Comparison of ENCODE assay signal across 39 cellular contexts in the genomic region with DNA sequence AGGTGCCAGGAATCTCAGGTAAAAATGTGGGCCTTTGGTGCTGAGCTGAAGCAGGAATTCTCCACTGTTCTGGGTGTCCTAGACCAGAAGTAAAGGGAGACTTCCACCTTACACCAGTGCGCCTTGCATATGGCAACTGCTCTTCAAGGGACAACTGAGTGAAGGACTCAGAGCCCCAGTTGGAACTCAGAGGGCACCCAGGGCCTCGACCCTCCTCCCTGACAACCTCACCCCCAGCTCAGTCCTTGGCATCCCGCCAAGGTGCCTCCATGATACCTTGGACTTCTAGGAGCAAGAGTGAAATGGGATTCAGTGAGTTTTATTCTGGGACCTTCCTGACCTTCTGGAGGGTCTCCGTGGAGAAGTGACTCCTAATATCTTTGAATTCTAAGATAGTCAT.
"Had no signal": no experiment of that assay in that cellular context is flagged by ENCODE, and none has a peak within 500 bp of the region (broad histone marks: within the 10 kb centered on the region; RNA-seq: fewer than 3 reads in every experiment).

No MANE protein-coding gene starts in this region.

- H3K4me1 Mint-ChIP-seq: activated naive CD4-positive, alpha-beta T cell treated with anti-CD3 and anti-CD28 coated beads, Interleukin-2, amount 10 ng/mL, durations not matched to agents 7 days and 5 days; activated naive CD4-positive, alpha-beta T cell treated with anti-CD3 and anti-CD28 coated beads, Interleukin-2, amount 50 U/mL, for 24 hours; activated naive CD8-positive, alpha-beta T cell treated with anti-CD3 and anti-CD28 coated beads for 36 hours; activated naive CD8-positive, alpha-beta T cell treated with anti-CD3 and anti-CD28 coated beads, Interleukin-2, amount 10 ng/mL, durations not matched to agents 7 days and 5 days; activated naive CD8-positive, alpha-beta T cell treated with anti-CD3 and anti-CD28 coated beads, Interleukin-2, amount 50 U/mL, for 24 hours; activated T-helper 17 cell treated with anti-CD3 and anti-CD28 coated beads, Interleukin-2, amount 50 U/mL, for 72 hours; brain; central memory CD8-positive, alpha-beta T cell had no signal

- H3K27ac ChIP-seq: adrenal gland, ascending aorta, body of pancreas, brain microvascular endothelial cell, breast epithelium, cardiac muscle cell had no signal

- H3K4me3 ChIP-seq: adrenal gland, ascending aorta, body of pancreas, breast epithelium, cardiac muscle cell had no signal

- DNase-seq: activated effector memory CD4-positive, alpha-beta T cell treated with anti-CD3 and anti-CD28 coated beads, Interleukin-2, amount 50 U/mL, for 16 hours; activated effector memory CD4-positive, alpha-beta T cell treated with Interleukin-2 at 50 U/mL for 16 hours; activated gamma-delta T cell; activated gamma-delta T cell treated with Interleukin-2 at 50 U/mL for 16 hours; activated naive CD4-positive, alpha-beta T cell; activated naive CD4-positive, alpha-beta T cell treated with anti-CD3 and anti-CD28 coated beads for 36 hours; activated naive CD4-positive, alpha-beta T cell treated with anti-CD3 and anti-CD28 coated beads, Interleukin-2, amount 10 ng/mL, durations not matched to agents 7 days and 5 days; activated naive CD4-positive, alpha-beta T cell treated with anti-CD3 and anti-CD28 coated beads, Interleukin-2, amount 50 U/mL, for 16 hours; activated naive CD4-positive, alpha-beta T cell treated with Interleukin-2 at 50 U/mL for 16 hours; activated naive CD8-positive, alpha-beta T cell treated with anti-CD3 and anti-CD28 coated beads for 36 hours; activated naive CD8-positive, alpha-beta T cell treated with anti-CD3 and anti-CD28 coated beads, Interleukin-2, amount 10 ng/mL, durations not matched to agents 7 days and 5 days; activated naive CD8-positive, alpha-beta T cell treated with anti-CD3 and anti-CD28 coated beads, Interleukin-2, amount 50 U/mL, for 24 hours; activated T-cell treated with anti-CD3 and anti-CD28 coated beads for 4 hours; activated T-cell treated with anti-CD3 and anti-CD28 coated beads, Interleukin-2, amount 50 U/mL, for 24 hours; activated T-cell treated with anti-CD3 and anti-CD28 coated beads, Interleukin-2, amount 50 U/mL, for 4 hours; activated T-cell treated with anti-CD3 and anti-CD28 coated beads, Interleukin-2, amount 50 U/mL, for 48 hours; activated T-cell treated with anti-CD3 and anti-CD28 coated beads, Interleukin-2, amount 50 U/mL, for 72 hours; adrenal gland; amniotic stem cell; amygdala; anterior cingulate cortex; aorta; body of pancreas; brain microvascular endothelial cell; caudate nucleus; central memory CD4-positive, alpha-beta T cell; cerebellar nuclear complex had no signal

- ATAC-seq: activated naive CD4-positive, alpha-beta T cell treated with anti-CD3 and anti-CD28 coated beads, Interleukin-2, amount 50 U/mL, for 72 hours; activated naive CD8-positive, alpha-beta T cell treated with anti-CD3 and anti-CD28 coated beads, Interleukin-2, amount 50 U/mL, for 24 hours; activated T-cell treated with anti-CD3 and anti-CD28 coated beads, Interleukin-2, amount 50 U/mL, for 4 hours; activated T-cell treated with anti-CD3 and anti-CD28 coated beads, Interleukin-2, amount 50 U/mL, for 72 hours; activated T-helper 17 cell treated with anti-CD3 and anti-CD28 coated beads, Interleukin-2, amount 50 U/mL, for 72 hours; body of pancreas had no signal

- H3K9me3 Mint-ChIP-seq: activated naive CD4-positive, alpha-beta T cell treated with anti-CD3 and anti-CD28 coated beads for 36 hours; activated naive CD4-positive, alpha-beta T cell treated with anti-CD3 and anti-CD28 coated beads, Interleukin-2, amount 10 ng/mL, durations not matched to agents 7 days and 5 days; activated naive CD4-positive, alpha-beta T cell treated with anti-CD3 and anti-CD28 coated beads, Interleukin-2, amount 50 U/mL, for 24 hours; activated naive CD4-positive, alpha-beta T cell treated with anti-CD3 and anti-CD28 coated beads, Interleukin-2, amount 50 U/mL, for 72 hours; activated naive CD8-positive, alpha-beta T cell treated with anti-CD3 and anti-CD28 coated beads for 36 hours; activated naive CD8-positive, alpha-beta T cell treated with anti-CD3 and anti-CD28 coated beads, Interleukin-2, amount 10 ng/mL, durations not matched to agents 7 days and 5 days; activated naive CD8-positive, alpha-beta T cell treated with anti-CD3 and anti-CD28 coated beads, Interleukin-2, amount 50 U/mL, for 24 hours; activated T-cell treated with anti-CD3 and anti-CD28 coated beads, Interleukin-2, amount 50 U/mL, for 24 hours; activated T-cell treated with anti-CD3 and anti-CD28 coated beads, Interleukin-2, amount 50 U/mL, for 4 hours; activated T-cell treated with anti-CD3 and anti-CD28 coated beads, Interleukin-2, amount 50 U/mL, for 72 hours; activated T-helper 1 cell treated with anti-CD3 and anti-CD28 coated beads, Interleukin-12 subunit alpha, Interleukin-12 subunit beta, Interleukin-2, Interleukin-4 antibody, amounts not matched to agents 30 ng/mL and 10 ng/mL and 1 ng/mL, durations not matched to agents 14 hours and 24 hours and 36 hours; activated T-helper 17 cell treated with anti-CD3 and anti-CD28 coated beads, Interleukin-2, amount 50 U/mL, for 72 hours; activated T-helper 2 cell treated with anti-CD3 and anti-CD28 coated beads, Interferon-gamma antibody, Interleukin-2, Interleukin-4, amounts not matched to agents 10 μg/mL and 5 μg/mL and 100 μg/mL, durations not matched to agents 14 hours and 24 hours and 36 hours; brain; central memory CD8-positive, alpha-beta T cell had no signal

- H3K4me3 Mint-ChIP-seq: activated naive CD4-positive, alpha-beta T cell treated with anti-CD3 and anti-CD28 coated beads for 36 hours; activated naive CD4-positive, alpha-beta T cell treated with anti-CD3 and anti-CD28 coated beads, Interleukin-2, amount 10 ng/mL, durations not matched to agents 7 days and 5 days; activated naive CD4-positive, alpha-beta T cell treated with anti-CD3 and anti-CD28 coated beads, Interleukin-2, amount 50 U/mL, for 24 hours; activated naive CD8-positive, alpha-beta T cell; activated naive CD8-positive, alpha-beta T cell treated with anti-CD3 and anti-CD28 coated beads for 36 hours; activated naive CD8-positive, alpha-beta T cell treated with anti-CD3 and anti-CD28 coated beads, Interleukin-2, amount 10 ng/mL, durations not matched to agents 7 days and 5 days; activated naive CD8-positive, alpha-beta T cell treated with anti-CD3 and anti-CD28 coated beads, Interleukin-2, amount 50 U/mL, for 24 hours; activated T-cell treated with anti-CD3 and anti-CD28 coated beads, Interleukin-2, amount 50 U/mL, for 24 hours; activated T-cell treated with anti-CD3 and anti-CD28 coated beads, Interleukin-2, amount 50 U/mL, for 4 hours; activated T-cell treated with anti-CD3 and anti-CD28 coated beads, Interleukin-2, amount 50 U/mL, for 72 hours; activated T-helper 1 cell treated with anti-CD3 and anti-CD28 coated beads, Interleukin-12 subunit alpha, Interleukin-12 subunit beta, Interleukin-2, Interleukin-4 antibody, amounts not matched to agents 30 ng/mL and 10 ng/mL and 1 ng/mL, durations not matched to agents 14 hours and 24 hours and 36 hours; activated T-helper 17 cell treated with anti-CD3 and anti-CD28 coated beads, Interleukin-2, amount 50 U/mL, for 72 hours; brain; central memory CD8-positive, alpha-beta T cell had no signal

- H3K9me3 ChIP-seq: adrenal gland, ascending aorta, body of pancreas, breast epithelium had no signal

- H3K27me3 ChIP-seq: adrenal gland, ascending aorta, body of pancreas, brain microvascular endothelial cell, cardiac muscle cell had no signal

- H3K27ac Mint-ChIP-seq: activated naive CD4-positive, alpha-beta T cell treated with anti-CD3 and anti-CD28 coated beads for 36 hours; activated naive CD4-positive, alpha-beta T cell treated with anti-CD3 and anti-CD28 coated beads, Interleukin-2, amount 10 ng/mL, durations not matched to agents 7 days and 5 days; activated naive CD4-positive, alpha-beta T cell treated with anti-CD3 and anti-CD28 coated beads, Interleukin-2, amount 50 U/mL, for 24 hours; activated naive CD4-positive, alpha-beta T cell treated with anti-CD3 and anti-CD28 coated beads, Interleukin-2, amount 50 U/mL, for 72 hours; activated naive CD8-positive, alpha-beta T cell; activated naive CD8-positive, alpha-beta T cell treated with anti-CD3 and anti-CD28 coated beads for 36 hours; activated naive CD8-positive, alpha-beta T cell treated with anti-CD3 and anti-CD28 coated beads, Interleukin-2, amount 10 ng/mL, durations not matched to agents 7 days and 5 days; activated naive CD8-positive, alpha-beta T cell treated with anti-CD3 and anti-CD28 coated beads, Interleukin-2, amount 50 U/mL, for 24 hours; activated T-cell treated with anti-CD3 and anti-CD28 coated beads, Interleukin-2, amount 50 U/mL, for 24 hours; activated T-cell treated with anti-CD3 and anti-CD28 coated beads, Interleukin-2, amount 50 U/mL, for 72 hours; activated T-helper 1 cell treated with anti-CD3 and anti-CD28 coated beads, Interleukin-12 subunit alpha, Interleukin-12 subunit beta, Interleukin-2, Interleukin-4 antibody, amounts not matched to agents 30 ng/mL and 10 ng/mL and 1 ng/mL, durations not matched to agents 14 hours and 24 hours and 36 hours; activated T-helper 17 cell treated with anti-CD3 and anti-CD28 coated beads, Interleukin-2, amount 50 U/mL, for 72 hours; activated T-helper 2 cell treated with anti-CD3 and anti-CD28 coated beads, Interferon-gamma antibody, Interleukin-2, Interleukin-4, amounts not matched to agents 10 μg/mL and 5 μg/mL and 100 μg/mL, durations not matched to agents 14 hours and 24 hours and 36 hours; brain had no signal

- H3K4me1 ChIP-seq: adrenal gland, ascending aorta, breast epithelium had no signal

- FAIRE-seq: astrocyte had no signal

- H3K36me3 ChIP-seq: adrenal gland, ascending aorta, brain microvascular endothelial cell, breast epithelium, cardiac muscle cell had no signal

- H3K36me3 Mint-ChIP-seq: activated naive CD4-positive, alpha-beta T cell treated with anti-CD3 and anti-CD28 coated beads, Interleukin-2, amount 10 ng/mL, durations not matched to agents 7 days and 5 days; activated naive CD4-positive, alpha-beta T cell treated with anti-CD3 and anti-CD28 coated beads, Interleukin-2, amount 50 U/mL, for 24 hours; activated naive CD4-positive, alpha-beta T cell treated with anti-CD3 and anti-CD28 coated beads, Interleukin-2, amount 50 U/mL, for 72 hours; activated naive CD8-positive, alpha-beta T cell; activated naive CD8-positive, alpha-beta T cell treated with anti-CD3 and anti-CD28 coated beads for 36 hours; activated naive CD8-positive, alpha-beta T cell treated with anti-CD3 and anti-CD28 coated beads, Interleukin-2, amount 10 ng/mL, durations not matched to agents 7 days and 5 days; brain had no signal
